ENCODE assay signal across 19 cellular contexts in genomic region chr5:6458833-6459232, GRCh38. TPM values are rescaled to one million over a fixed set of nuclear protein-coding genes. Genes with fewer than 3 reads are reported as not detected.
DNase-seq lines count a peak whose midpoint lies in the region; ATAC-seq and TF ChIP-seq lines count a peak whose summit lies in the region.
"Had no signal": no experiment of that assay in that cellular context is flagged by ENCODE, and none has a peak within 500 bp of the region (broad histone marks: within the 10 kb centered on the region; RNA-seq: fewer than 3 reads in every experiment).

No MANE protein-coding gene starts in this region.

- peaks cover 20% of the 10 kb centered on the region for H3K27me3 Mint-ChIP-seq in osteocyte (ENCODE audit: unreplicated experiment)

- no peaks in the 10 kb centered on the region for H3F3A ChIP-seq in SK-N-SH (replicated peaks; ENCODE audit: insufficient read depth)

- TF ChIP-seq RAD21 in SK-N-SH (IDR thresholded peaks at IDR 0.05; ENCODE audit: low read length): no peak

- peak overlapping the region in 1 of 2 experiments; percentile 43; a peak in 2 of 4 replicates for H3K27ac ChIP-seq in SK-N-SH (ENCODE audit: low read depth in 2 of 2, low read length in 1 of 2)
- no peak overlapping the region for H3K27ac ChIP-seq in spleen
- H3K27ac ChIP-seq: 22Rv1 had no signal

- no peak overlapping the region for H3K9ac ChIP-seq in SK-N-SH

- H2AFZ ChIP-seq in SK-N-SH (ENCODE audit: low read depth): no peak overlapping the region

- no peak for TF ChIP-seq POLR2A in spleen (IDR thresholded peaks at IDR 0.05)

- H3K79me2 ChIP-seq in SK-N-SH (ENCODE audit: insufficient read depth): no peaks in the 10 kb centered on the region

- DNase-seq in SK-N-SH (no peak), SK-N-DZ (ENCODE audit: low spot score) (peak; percentile 47), osteocyte (ENCODE audit: extremely low spot score, unreplicated experiment) (peak; percentile 76), GM19240 (ENCODE audit: insufficient read length, low spot score) (no peak), spleen (no peak)
- DNase-seq: CD8-positive, alpha-beta T cell; COR-L47; DMS153; DMS79 treated with DMSO at 0.1 percent for 48 hours; EL; GDM1; GOT3 had no signal

- H3K36me3 ChIP-seq in SK-N-SH (replicated peaks in 1 of 2; ENCODE audit: control insufficient read depth in 1 of 2, insufficient read depth in 2 of 2, low read length in 1 of 2) (peaks cover 0 to 10% of the 10 kb centered on the region in 2 experiments), spleen (no peaks in the 10 kb centered on the region)
- H3K36me3 ChIP-seq: HAP-1 had no signal

- CTCF ChIA-PET in SK-N-SH (lab: Yijun Ruan, JAX): no interaction called here

- ATAC-seq in SK-N-SH treated with all-trans-retinoic acid at 6 μM for 48 hours (no peak), GM19463 (IDR thresholded peaks at IDR 0.05; ENCODE audit: unreplicated experiment) (no peak)
- ATAC-seq: CD8-positive, alpha-beta T cell; HepG2 had no signal

- H3K9me3 ChIP-seq in SK-N-SH (no peaks in the 10 kb centered on the region), spleen (no peaks in the 10 kb centered on the region)
- H3K9me3 ChIP-seq: HAP-1 had no signal

- H3K4me2 ChIP-seq in SK-N-SH: no peak overlapping the region

- no peak overlapping the region for H3K4me3 Mint-ChIP-seq in osteocyte (ENCODE audit: unreplicated experiment)
- H3K4me3 Mint-ChIP-seq: CD14-positive monocyte; CD8-positive, alpha-beta T cell had no signal

- H4K20me1 ChIP-seq in SK-N-SH (ENCODE audit: insufficient read depth): no peaks in the 10 kb centered on the region

- TF ChIP-seq CTCF in SK-N-SH (IDR thresholded peaks at IDR 0.05) (no peak), osteocyte (IDR thresholded peaks at IDR 0.05) (no peak), spleen (IDR thresholded peaks at IDR 0.05 in 8 of 11, conservative IDR thresholded peaks at IDR 0.05 in 3 of 11) (no peak)

- no peaks in the 10 kb centered on the region for H3K9me3 Mint-ChIP-seq in osteocyte (ENCODE audit: unreplicated experiment)
- H3K9me3 Mint-ChIP-seq: CD8-positive, alpha-beta T cell had no signal

- POLR2A ChIA-PET in SK-N-SH (lab: Yijun Ruan, JAX): no interaction called here

- H3K4me3 ChIP-seq in SK-N-SH (ENCODE audit: low read depth in 2 of 2, low read length in 1 of 2) (no peak overlapping the region), spleen (no peak overlapping the region)
- H3K4me3 ChIP-seq: HAP-1 had no signal

- intact Hi-C loops in spleen (cut with DNase I; ENCODE audit: low total_unique reads): no loop called here

- H3K4me1 Mint-ChIP-seq in osteocyte (ENCODE audit: unreplicated experiment): no peaks in the 10 kb centered on the region
- H3K4me1 Mint-ChIP-seq: CD14-positive monocyte had no signal

- no peaks in the 10 kb centered on the region; the same call in 1 of the 2 replicates for H3K27me3 ChIP-seq in SK-N-SH (ENCODE audit: insufficient read depth)
- peaks cover 0 to 42% (median 17%) of the 10 kb centered on the region in 7 donors for H3K27me3 ChIP-seq in spleen (replicated peaks in 1 of 7)

- WGBS in SK-N-SH (ENCODE audit: low lambda C conversion rate): 51% methylated on average over 4 of the region's 4 CpGs
- WGBS in spleen, 5 donors: 80 to 95% (median 90%) methylated on average over 4 of the region's 4 CpGs

- no peaks in the 10 kb centered on the region for H3K36me3 Mint-ChIP-seq in osteocyte (ENCODE audit: unreplicated experiment)
- H3K36me3 Mint-ChIP-seq: CD14-positive monocyte; CD8-positive, alpha-beta T cell had no signal

- TF ChIP-seq EP300 in SK-N-SH (IDR thresholded peaks at IDR 0.05; ENCODE audit: borderline replicate concordance in 1 of 2, low read depth in 1 of 2, low read length in 1 of 2): no peak

- H3K27ac Mint-ChIP-seq in osteocyte (ENCODE audit: unreplicated experiment): no peak overlapping the region
- H3K27ac Mint-ChIP-seq: CD8-positive, alpha-beta T cell had no signal

- H3K9me2 ChIP-seq in SK-N-SH: no peaks in the 10 kb centered on the region

- H3K4me1 ChIP-seq in SK-N-SH (ENCODE audit: control insufficient read depth in 1 of 2, insufficient read depth in 2 of 2, low read depth in 1 of 2, low read length in 1 of 2) (peaks cover 0 to 61% of the 10 kb centered on the region in 2 experiments; a peak in 2 of 4 replicates), spleen (no peaks in the 10 kb centered on the region)
- H3K4me1 ChIP-seq: HAP-1 had no signal

TF ChIP-seq in SK-N-SH, 30 proteins besides CTCF, POLR2A, EP300 and RAD21:
- TF ChIP-seq MXI1 (IDR thresholded peaks at IDR 0.05; ENCODE audit: low read depth, low read length) (peak; percentile 50; the same call in 1 of the 2 replicates), USF1 (IDR thresholded peaks at IDR 0.05; ENCODE audit: borderline replicate concordance, low read depth) (no peak)

TF ChIP-seq in SK-N-SH treated with all-trans-retinoic acid at 6 μM for 48 hours, 23 proteins besides CTCF, POLR2A, EP300 and RAD21 (continues in another document):
- TF ChIP-seq ZNF70 (CRISPR knock-in tag; IDR thresholded peaks at IDR 0.05) (no peak), PATZ1 (CRISPR knock-in tag; IDR thresholded peaks at IDR 0.05; ENCODE audit: borderline replicate concordance) (no peak), RARB (CRISPR knock-in tag; IDR thresholded peaks at IDR 0.05) (no peak), TOX (CRISPR knock-in tag; IDR thresholded peaks at IDR 0.05; ENCODE audit: borderline replicate concordance) (no peak), CSRNP3 (CRISPR knock-in tag; IDR thresholded peaks at IDR 0.05) (no peak), ZNF8 (CRISPR knock-in tag; IDR thresholded peaks at IDR 0.05) (no peak), BACH2 (CRISPR knock-in tag; IDR thresholded peaks at IDR 0.05; ENCODE audit: borderline replicate concordance) (no peak), SNAI2 (CRISPR knock-in tag; IDR thresholded peaks at IDR 0.05) (no peak), CREB5 (CRISPR knock-in tag; IDR thresholded peaks at IDR 0.05; ENCODE audit: low read depth) (no peak)

RNA-seq across cellular contexts. Expression of gene UBE2QL1, which starts 10.2 kb away (rescaled TPM):
- polyA plus RNA-seq in SK-N-SH (2012; rRNA removed) (0.28 and 0.84 TPM in 2 replicates), spleen (under 1 TPM; 0.03 to 0.08 (median 0.04) TPM)
- polyA plus RNA-seq in SK-N-SH (2012; cell fraction: cytosol; rRNA removed): 0.94 and 1.8 TPM in 2 replicates
- 0.36 and 0.55 TPM in 2 replicates for polyA plus RNA-seq in SK-N-SH (2012; cell fraction: nucleus; rRNA removed)
- 8.3 and 12.9 TPM in 2 replicates for polyA plus RNA-seq in SK-N-DZ (2014; cell fraction: cytosol; rRNA removed)
- polyA plus RNA-seq in SK-N-DZ (2014; cell fraction: nucleus; rRNA removed): 3.9 and 4.0 TPM in 2 replicates
- total RNA-seq in osteocyte (not detected in 2 replicates), spleen (under 1 TPM in 6 of 7 donors, not detected in 1; 0.15 to 0.77 (median 0.32) TPM)
- total RNA-seq: HepG2 had no signal
- polyA plus RNA-seq: BJ, CD14-positive monocyte, HepG2 had no signal

Comparison
In these comparisons a context has a peak if more than half of its experiments do, and no peak if none do; other contexts are left out.
1. DNase-seq: peak in SK-N-DZ (single experiment) and osteocyte (single experiment); none in SK-N-SH (single experiment), GM19240 (single experiment) and spleen (single experiment).